10 cellular contexts compared by ENCODE assay signal in the genomic region with DNA sequence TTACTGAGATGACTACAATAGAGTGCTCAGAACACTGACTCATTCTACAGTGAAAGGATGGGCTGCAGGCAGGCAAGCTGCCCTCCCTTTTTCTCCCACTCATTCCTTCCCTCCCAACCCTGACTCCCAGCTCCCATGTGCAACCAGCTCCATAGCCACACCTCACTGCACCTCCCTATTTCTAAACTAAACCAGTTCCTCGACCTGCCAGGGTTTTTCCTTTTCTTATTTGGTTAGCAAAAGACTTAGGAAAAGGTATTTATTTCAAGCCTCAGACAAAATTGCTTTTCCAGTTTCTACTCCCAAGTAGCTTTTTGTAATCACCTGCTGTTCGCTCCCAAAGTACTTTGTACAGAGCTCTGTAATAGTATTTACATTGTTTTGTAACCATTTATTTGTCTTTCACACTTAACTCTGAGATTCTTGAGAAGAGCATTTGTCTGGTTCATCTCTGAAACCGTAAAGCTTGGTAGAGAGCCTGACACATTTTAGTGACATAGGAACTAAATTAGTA. TPM values are rescaled to one million over a fixed set of nuclear protein-coding genes. Genes with fewer than 3 reads are reported as not detected.
DNase-seq lines count a peak whose midpoint lies in the region; ATAC-seq, FAIRE-seq and TF ChIP-seq lines count a peak whose summit lies in the region.
"Had no signal": no experiment of that assay in that cellular context is flagged by ENCODE, and none has a peak within 500 bp of the region (broad histone marks: within the 10 kb centered on the region; RNA-seq: fewer than 3 reads in every experiment).

No MANE protein-coding gene starts in this region.

- TF ChIP-seq CTCF in A549 (IDR thresholded peaks at IDR 0.05) (no peak), liver (IDR thresholded peaks at IDR 0.05; ENCODE audit: low read depth, low read length, missing input control) (no peak)

- no peak for TF ChIP-seq EP300 in A549 (IDR thresholded peaks at IDR 0.05)

- no peak for TF ChIP-seq POLR2A in A549 (IDR thresholded peaks at IDR 0.05; ENCODE audit: low read length)

- POLR2A ChIA-PET in A549 (lab: Yijun Ruan, JAX) = no interaction called here

- WGBS in A549 (ENCODE audit: missing lambda C conversion rate) = 15% methylated on average over 3 of the region's 3 CpGs
- WGBS in liver = 24% methylated on average over 3 of the region's 3 CpGs

- H3K4me3 ChIP-seq in A549 (no peak overlapping the region), liver (ENCODE audit: low read depth in 1 of 3, low read length in 3 of 3) (peak overlapping the region; percentile 66 to 85 (median 73))

- H3K27me3 ChIP-seq in liver (ENCODE audit: control insufficient read depth in 4 of 4, insufficient read depth in 4 of 4, low read length in 3 of 4) = no peaks in the 10 kb centered on the region
- H3K27me3 ChIP-seq: Peyer's patch had no signal

- no peak for FAIRE-seq in A549 (lab: Jason Lieb, UNC)

- H3K4me1 ChIP-seq in A549 (peaks cover 43% of the 10 kb centered on the region), liver (ENCODE audit: control insufficient read depth in 4 of 4, insufficient read depth in 4 of 4, low read length in 3 of 4) (peaks cover 2 to 24% (median 11%) of the 10 kb centered on the region in 4 donors)
- H3K4me1 ChIP-seq: Peyer's patch had no signal

- H3K4me2 ChIP-seq in A549 = peak overlapping the region; percentile 56

- DNase-seq in A549 (ENCODE audit: low read depth in 1 of 2, low spot score in 1 of 2) = peak; percentile 17 to 72
- peak; percentile 68 for DNase-seq in HPDE6-E6E7 (ENCODE audit: extremely low spot score)
- DNase-seq in astrocyte of the hippocampus (ENCODE audit: low read depth, low spot score) = peak; percentile 65
- no peak for DNase-seq in OCI-M2 (lab: John Stamatoyannopoulos, UW; ENCODE audit: unreplicated experiment)
- no peak for DNase-seq in G401 (ENCODE audit: low spot score)
- DNase-seq: naive thymus-derived CD8-positive, alpha-beta T cell; Peyer's patch had no signal

- in situ Hi-C loops in G401 (cut with HindIII; ENCODE audit: low sequenced_read_pairs) = no loop called here

- peaks cover 0 to 23% (median 7%) of the 10 kb centered on the region in 4 donors for H3K36me3 ChIP-seq in liver (ENCODE audit: control insufficient read depth in 4 of 4, insufficient read depth in 3 of 4, low read depth in 1 of 4, low read length in 3 of 4)
- H3K36me3 ChIP-seq: Peyer's patch had no signal

- no peaks in the 10 kb centered on the region for H3K9me3 ChIP-seq in A549
- no peaks in the 10 kb centered on the region for H3K9me3 ChIP-seq in liver (ENCODE audit: control insufficient read depth in 4 of 4, low read length in 3 of 4)
- H3K9me3 ChIP-seq: Peyer's patch had no signal

- no peak for TF ChIP-seq RAD21 in A549 (conservative IDR thresholded peaks at IDR 0.05 in 1 of 2, IDR thresholded peaks at IDR 0.05 in 1 of 2)
- peak in 1 of 2 donors; percentile 25 for TF ChIP-seq RAD21 in liver (IDR thresholded peaks at IDR 0.05)

- peak overlapping the region in 1 of 2 donors; percentile 86 for H3K9ac ChIP-seq in liver (ENCODE audit: low read depth in 1 of 2, low read length in 2 of 2)

- H3K27ac ChIP-seq in A549 (peak overlapping the region; percentile 46 to 78), liver (ENCODE audit: low read depth in 1 of 2, low read length in 2 of 2) (peak overlapping the region; percentile 39 to 77)

- ATAC-seq in A549 (peak; percentile 95 to 96), GM19023 (IDR thresholded peaks at IDR 0.05; ENCODE audit: unreplicated experiment) (no peak), HG03175 (IDR thresholded peaks at IDR 0.05; ENCODE audit: unreplicated experiment) (no peak)
- ATAC-seq: naive thymus-derived CD8-positive, alpha-beta T cell had no signal

- CTCF ChIA-PET in A549 (lab: Yijun Ruan, JAX) = no interaction called here

TF ChIP-seq in A549, 52 proteins besides CTCF, POLR2A, EP300 and RAD21:
- TF ChIP-seq RNF2 (IDR thresholded peaks at IDR 0.05; ENCODE audit: borderline replicate concordance, low read depth) (no peak), FOSL2 (IDR thresholded peaks at IDR 0.05) (0 out of 2 replicates have a peak, but pooled peaks have one; percentile 23), FOSL2 (CRISPR knock-in tag; IDR thresholded peaks at IDR 0.05) (peak; percentile 39; the same call in 1 of the 2 replicates), CEBPB (IDR thresholded peaks at IDR 0.05) (0 out of 4 replicates have a peak, but pooled peaks of 1 of the 2 experiments have one; percentile 11)
- TF ChIP-seq, protein P1, sequence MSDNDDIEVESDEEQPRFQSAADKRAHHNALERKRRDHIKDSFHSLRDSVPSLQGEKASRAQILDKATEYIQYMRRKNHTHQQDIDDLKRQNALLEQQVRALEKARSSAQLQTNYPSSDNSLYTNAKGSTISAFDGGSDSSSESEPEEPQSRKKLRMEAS (IDR thresholded peaks at IDR 0.05) = peak; percentile 49
TF ChIP-seq in A549: peak in this region for 3.

TF ChIP-seq in liver, 16 proteins besides CTCF, POLR2A, EP300 and RAD21 (continues in another document):
- no peak for TF ChIP-seq ZBTB33 (IDR thresholded peaks at IDR 0.05)
- peak in 1 of 2 donors; percentile 42 for TF ChIP-seq JUND (IDR thresholded peaks at IDR 0.05)
- TF ChIP-seq RXRA (IDR thresholded peaks at IDR 0.05) = peak in 1 of 2 donors; percentile 53
- TF ChIP-seq FOXA2 (IDR thresholded peaks at IDR 0.05) = peak; percentile 69
- TF ChIP-seq, protein P1 (IDR thresholded peaks at IDR 0.05) = peak; percentile 18
- TF ChIP-seq YY1 (IDR thresholded peaks at IDR 0.05) = peak; percentile 23
- TF ChIP-seq TAF1 (conservative IDR thresholded peaks at IDR 0.05) = peak; percentile 34
- no peak for TF ChIP-seq EGR1 (IDR thresholded peaks at IDR 0.05; ENCODE audit: low read depth in 2 of 2)
- no peak for TF ChIP-seq ATF3 (IDR thresholded peaks at IDR 0.05)
- no peak for TF ChIP-seq HNF4G (IDR thresholded peaks at IDR 0.05)
- TF ChIP-seq SP1 (IDR thresholded peaks at IDR 0.05) = no peak
- peak; percentile 50 to 76 for TF ChIP-seq HNF4A (conservative IDR thresholded peaks at IDR 0.05)
- TF ChIP-seq NR2F2 (IDR thresholded peaks at IDR 0.05) = no peak
- TF ChIP-seq FOXA1 (IDR thresholded peaks at IDR 0.05) = peak; percentile 44
- TF ChIP-seq GABPA (IDR thresholded peaks at IDR 0.05 in 1 of 2, conservative IDR thresholded peaks at IDR 0.05 in 1 of 2) = no peak

RNA-seq across cellular contexts. Expression of gene AADAC, which starts 2.2 kb away (rescaled TPM):
- 35.7 and 45.0 TPM in 2 replicates for polyA plus RNA-seq in A549 (2011; rRNA removed)
- polyA plus RNA-seq in A549 (2012; cell fraction: cytosol; rRNA removed) = 4.3 TPM in 2 replicates
- polyA plus RNA-seq in A549 (2012; cell fraction: nucleus; rRNA removed) = 12.7 and 22.0 TPM in 2 replicates
- polyA plus RNA-seq in A549 (2017; fragmentation: RNase III; extraction: RNeasy Plus Mini Kit Qiagen cat#74134 plus additional on column Dnase treatment) = 12.7 to 17.0 TPM (median 15.3 TPM) in 3 replicates
- 4.0 and 4.5 TPM in 2 replicates for polyA minus RNA-seq in A549 (2011; rRNA and poly(A)+ RNA removed)
- total RNA-seq in liver = 100 to 1,000 TPM; 144 to 321 TPM
- 100 to 1,000 TPM; 278 to 285 TPM for polyA plus RNA-seq in liver
- not detected in 2 replicates for total RNA-seq in G401 (2014; rRNA removed; shearing (Covaris generic))
- total RNA-seq: naive thymus-derived CD8-positive, alpha-beta T cell had no signal
- polyA plus RNA-seq: naive thymus-derived CD8-positive, alpha-beta T cell had no signal

RNA-seq across cellular contexts. Expression of gene SUCNR1, which starts 57.3 kb away (rescaled TPM):
- polyA plus RNA-seq in A549 (2011; rRNA removed) = 1.4 and 1.6 TPM in 2 replicates
- polyA plus RNA-seq in A549 (2012; cell fraction: cytosol; rRNA removed) = 0.03 TPM in 2 replicates
- polyA plus RNA-seq in A549 (2012; cell fraction: nucleus; rRNA removed) = 0.02 and 0.13 TPM in 2 replicates
- polyA plus RNA-seq in A549 (2017; fragmentation: RNase III; extraction: RNeasy Plus Mini Kit Qiagen cat#74134 plus additional on column Dnase treatment) = 0.16 to 0.28 TPM (median 0.27 TPM) in 3 replicates
- polyA minus RNA-seq in A549 (2011; rRNA and poly(A)+ RNA removed) = 0.54 and 0.87 TPM in 2 replicates
- 1 to 10 TPM; 5.4 to 7.1 TPM for total RNA-seq in liver
- 1 to 10 TPM; 1.3 to 1.6 TPM for polyA plus RNA-seq in liver
- 0.03 TPM in 1 of 2 replicates, not detected in the other for total RNA-seq in G401 (2014; rRNA removed; shearing (Covaris generic))
- total RNA-seq: naive thymus-derived CD8-positive, alpha-beta T cell had no signal
- polyA plus RNA-seq: naive thymus-derived CD8-positive, alpha-beta T cell had no signal

Comparison
In these comparisons a context has a peak if more than half of its experiments do, and no peak if none do; other contexts are left out.
1. ATAC-seq: peak in A549 (2 of 2); none in GM19023 (single experiment) and HG03175 (single experiment).
2. DNase-seq: peak in A549 (2 of 2), HPDE6-E6E7 (single experiment) and astrocyte of the hippocampus (single experiment); none in OCI-M2 (single experiment) and G401 (single experiment).
3. RNA of gene AADAC, which starts 2.2 kb away (total RNA-seq): 144 to 321 TPM in liver; not detected in G401; every median in the first group is over 100 times any median in the second.